ENCODE assay signal across 2 cellular contexts in the genomic region with DNA sequence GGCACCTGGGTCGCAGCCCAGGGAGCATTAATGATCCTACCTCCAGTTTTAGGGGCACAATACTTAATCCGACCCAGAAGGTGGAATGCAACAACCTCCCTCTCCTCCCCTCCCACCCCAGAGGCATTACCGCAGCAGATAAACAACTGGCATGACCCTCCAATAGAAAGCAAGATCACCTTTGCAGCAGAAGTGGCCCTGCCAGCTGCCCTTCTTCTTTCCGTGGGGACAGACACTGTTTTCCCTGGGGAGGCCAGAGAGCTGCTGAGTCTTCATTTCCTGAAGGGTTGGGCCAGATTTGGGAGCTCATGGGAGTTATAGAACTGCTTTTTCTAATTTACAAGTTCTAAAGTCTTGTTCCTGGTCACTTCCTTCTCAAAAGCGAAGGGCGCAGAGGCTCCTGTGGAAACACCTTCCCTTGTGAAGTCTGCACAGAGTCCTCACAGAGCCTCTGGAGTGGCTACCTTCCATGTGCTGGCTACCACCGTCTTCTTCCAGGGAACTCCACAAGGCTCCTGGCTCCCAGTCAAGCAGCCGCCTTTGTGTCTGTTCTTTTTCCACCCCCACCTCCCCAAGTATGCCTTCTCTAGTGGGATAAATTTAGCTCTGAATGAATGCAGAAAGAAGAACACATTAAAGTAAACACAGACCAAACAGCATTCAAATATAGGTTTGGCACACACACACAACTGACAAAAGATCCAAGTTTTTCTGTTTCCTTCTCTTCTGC.
TF ChIP-seq lines count a peak whose summit lies in the region.

No MANE protein-coding gene starts in this region.

TF ChIP-seq in GM23338, 12 proteins besides CTCF, POLR2A, EP300 and RAD21:
- TF ChIP-seq POLR2AphosphoS5 (IDR thresholded peaks at IDR 0.05; ENCODE audit: low read depth) (no peak), EZH2 (IDR thresholded peaks at IDR 0.05; ENCODE audit: low read depth, unreplicated experiment) (no peak), ZNF114 (CRISPR knock-in tag; IDR thresholded peaks at IDR 0.05) (no peak), JUNB (IDR thresholded peaks at IDR 0.05; ENCODE audit: unreplicated experiment) (no peak), CREB1 (CRISPR knock-in tag; IDR thresholded peaks at IDR 0.05; ENCODE audit: low read depth) (no peak)
- TF ChIP-seq, protein P1, sequence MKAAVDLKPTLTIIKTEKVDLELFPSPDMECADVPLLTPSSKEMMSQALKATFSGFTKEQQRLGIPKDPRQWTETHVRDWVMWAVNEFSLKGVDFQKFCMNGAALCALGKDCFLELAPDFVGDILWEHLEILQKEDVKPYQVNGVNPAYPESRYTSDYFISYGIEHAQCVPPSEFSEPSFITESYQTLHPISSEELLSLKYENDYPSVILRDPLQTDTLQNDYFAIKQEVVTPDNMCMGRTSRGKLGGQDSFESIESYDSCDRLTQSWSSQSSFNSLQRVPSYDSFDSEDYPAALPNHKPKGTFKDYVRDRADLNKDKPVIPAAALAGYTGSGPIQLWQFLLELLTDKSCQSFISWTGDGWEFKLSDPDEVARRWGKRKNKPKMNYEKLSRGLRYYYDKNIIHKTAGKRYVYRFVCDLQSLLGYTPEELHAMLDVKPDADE (IDR thresholded peaks at IDR 0.05), result no peak

TF ChIP-seq in HepG2, 621 proteins besides CTCF, POLR2A, EP300 and RAD21:
- no peak for TF ChIP-seq ZNF557 (CRISPR knock-in tag; IDR thresholded peaks at IDR 0.05)
- TF ChIP-seq ZNF468 (CRISPR knock-in tag; IDR thresholded peaks at IDR 0.05), result no peak
- no peak for TF ChIP-seq SIX4 (CRISPR knock-in tag; IDR thresholded peaks at IDR 0.05)
- TF ChIP-seq NR2F1 (CRISPR knock-in tag; IDR thresholded peaks at IDR 0.05), result no peak
- no peak for TF ChIP-seq MAFK (conservative IDR thresholded peaks at IDR 0.05 in 1 of 2, IDR thresholded peaks at IDR 0.05 in 1 of 2; ENCODE audit: low read length in 2 of 2)
- TF ChIP-seq, protein P2, sequence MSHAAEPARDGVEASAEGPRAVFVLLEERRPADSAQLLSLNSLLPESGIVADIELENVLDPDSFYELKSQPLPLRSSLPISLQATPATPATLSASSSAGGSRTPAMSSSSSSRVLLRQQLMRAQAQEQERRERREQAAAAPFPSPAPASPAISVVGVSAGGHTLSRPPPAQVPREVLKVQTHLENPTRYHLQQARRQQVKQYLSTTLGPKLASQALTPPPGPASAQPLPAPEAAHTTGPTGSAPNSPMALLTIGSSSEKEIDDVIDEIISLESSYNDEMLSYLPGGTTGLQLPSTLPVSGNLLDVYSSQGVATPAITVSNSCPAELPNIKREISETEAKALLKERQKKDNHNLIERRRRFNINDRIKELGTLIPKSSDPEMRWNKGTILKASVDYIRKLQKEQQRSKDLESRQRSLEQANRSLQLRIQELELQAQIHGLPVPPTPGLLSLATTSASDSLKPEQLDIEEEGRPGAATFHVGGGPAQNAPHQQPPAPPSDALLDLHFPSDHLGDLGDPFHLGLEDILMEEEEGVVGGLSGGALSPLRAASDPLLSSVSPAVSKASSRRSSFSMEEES (CRISPR knock-in tag; IDR thresholded peaks at IDR 0.05), result no peak
- no peak for TF ChIP-seq ZNF558 (CRISPR knock-in tag; IDR thresholded peaks at IDR 0.05; ENCODE audit: borderline replicate concordance)
- no peak for TF ChIP-seq NFE2L1 (CRISPR knock-in tag; IDR thresholded peaks at IDR 0.05; ENCODE audit: borderline replicate concordance)
- no peak for TF ChIP-seq NR2F6 (IDR thresholded peaks at IDR 0.05)
- no peak for TF ChIP-seq NR2F6 (CRISPR knock-in tag; IDR thresholded peaks at IDR 0.05)
- TF ChIP-seq, protein P3, sequence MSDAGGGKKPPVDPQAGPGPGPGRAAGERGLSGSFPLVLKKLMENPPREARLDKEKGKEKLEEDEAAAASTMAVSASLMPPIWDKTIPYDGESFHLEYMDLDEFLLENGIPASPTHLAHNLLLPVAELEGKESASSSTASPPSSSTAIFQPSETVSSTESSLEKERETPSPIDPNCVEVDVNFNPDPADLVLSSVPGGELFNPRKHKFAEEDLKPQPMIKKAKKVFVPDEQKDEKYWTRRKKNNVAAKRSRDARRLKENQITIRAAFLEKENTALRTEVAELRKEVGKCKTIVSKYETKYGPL (CRISPR knock-in tag; IDR thresholded peaks at IDR 0.05), result no peak
- no peak for TF ChIP-seq ZKSCAN5 (CRISPR knock-in tag; IDR thresholded peaks at IDR 0.05)
- no peak for TF ChIP-seq HOXA7 (CRISPR knock-in tag; IDR thresholded peaks at IDR 0.05)
- TF ChIP-seq ZFY (CRISPR knock-in tag; IDR thresholded peaks at IDR 0.05), result no peak
- TF ChIP-seq, protein P4, sequence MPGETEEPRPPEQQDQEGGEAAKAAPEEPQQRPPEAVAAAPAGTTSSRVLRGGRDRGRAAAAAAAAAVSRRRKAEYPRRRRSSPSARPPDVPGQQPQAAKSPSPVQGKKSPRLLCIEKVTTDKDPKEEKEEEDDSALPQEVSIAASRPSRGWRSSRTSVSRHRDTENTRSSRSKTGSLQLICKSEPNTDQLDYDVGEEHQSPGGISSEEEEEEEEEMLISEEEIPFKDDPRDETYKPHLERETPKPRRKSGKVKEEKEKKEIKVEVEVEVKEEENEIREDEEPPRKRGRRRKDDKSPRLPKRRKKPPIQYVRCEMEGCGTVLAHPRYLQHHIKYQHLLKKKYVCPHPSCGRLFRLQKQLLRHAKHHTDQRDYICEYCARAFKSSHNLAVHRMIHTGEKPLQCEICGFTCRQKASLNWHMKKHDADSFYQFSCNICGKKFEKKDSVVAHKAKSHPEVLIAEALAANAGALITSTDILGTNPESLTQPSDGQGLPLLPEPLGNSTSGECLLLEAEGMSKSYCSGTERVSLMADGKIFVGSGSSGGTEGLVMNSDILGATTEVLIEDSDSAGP (CRISPR knock-in tag; IDR thresholded peaks at IDR 0.05; ENCODE audit: borderline replicate concordance), result no peak
- no peak for TF ChIP-seq NR3C1 (CRISPR knock-in tag; IDR thresholded peaks at IDR 0.05)
- TF ChIP-seq ARNT2 (CRISPR knock-in tag; IDR thresholded peaks at IDR 0.05; ENCODE audit: low read depth), result no peak
- no peak for TF ChIP-seq HOXA9 (CRISPR knock-in tag; IDR thresholded peaks at IDR 0.05; ENCODE audit: borderline replicate concordance)
- TF ChIP-seq, protein P5, sequence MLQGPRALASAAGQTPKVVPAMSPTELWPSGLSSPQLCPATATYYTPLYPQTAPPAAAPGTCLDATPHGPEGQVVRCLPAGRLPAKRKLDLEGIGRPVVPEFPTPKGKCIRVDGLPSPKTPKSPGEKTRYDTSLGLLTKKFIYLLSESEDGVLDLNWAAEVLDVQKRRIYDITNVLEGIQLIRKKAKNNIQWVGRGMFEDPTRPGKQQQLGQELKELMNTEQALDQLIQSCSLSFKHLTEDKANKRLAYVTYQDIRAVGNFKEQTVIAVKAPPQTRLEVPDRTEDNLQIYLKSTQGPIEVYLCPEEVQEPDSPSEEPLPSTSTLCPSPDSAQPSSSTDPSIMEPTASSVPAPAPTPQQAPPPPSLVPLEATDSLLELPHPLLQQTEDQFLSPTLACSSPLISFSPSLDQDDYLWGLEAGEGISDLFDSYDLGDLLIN (CRISPR knock-in tag; IDR thresholded peaks at IDR 0.05; ENCODE audit: borderline replicate concordance), result no peak
- TF ChIP-seq, protein P6, sequence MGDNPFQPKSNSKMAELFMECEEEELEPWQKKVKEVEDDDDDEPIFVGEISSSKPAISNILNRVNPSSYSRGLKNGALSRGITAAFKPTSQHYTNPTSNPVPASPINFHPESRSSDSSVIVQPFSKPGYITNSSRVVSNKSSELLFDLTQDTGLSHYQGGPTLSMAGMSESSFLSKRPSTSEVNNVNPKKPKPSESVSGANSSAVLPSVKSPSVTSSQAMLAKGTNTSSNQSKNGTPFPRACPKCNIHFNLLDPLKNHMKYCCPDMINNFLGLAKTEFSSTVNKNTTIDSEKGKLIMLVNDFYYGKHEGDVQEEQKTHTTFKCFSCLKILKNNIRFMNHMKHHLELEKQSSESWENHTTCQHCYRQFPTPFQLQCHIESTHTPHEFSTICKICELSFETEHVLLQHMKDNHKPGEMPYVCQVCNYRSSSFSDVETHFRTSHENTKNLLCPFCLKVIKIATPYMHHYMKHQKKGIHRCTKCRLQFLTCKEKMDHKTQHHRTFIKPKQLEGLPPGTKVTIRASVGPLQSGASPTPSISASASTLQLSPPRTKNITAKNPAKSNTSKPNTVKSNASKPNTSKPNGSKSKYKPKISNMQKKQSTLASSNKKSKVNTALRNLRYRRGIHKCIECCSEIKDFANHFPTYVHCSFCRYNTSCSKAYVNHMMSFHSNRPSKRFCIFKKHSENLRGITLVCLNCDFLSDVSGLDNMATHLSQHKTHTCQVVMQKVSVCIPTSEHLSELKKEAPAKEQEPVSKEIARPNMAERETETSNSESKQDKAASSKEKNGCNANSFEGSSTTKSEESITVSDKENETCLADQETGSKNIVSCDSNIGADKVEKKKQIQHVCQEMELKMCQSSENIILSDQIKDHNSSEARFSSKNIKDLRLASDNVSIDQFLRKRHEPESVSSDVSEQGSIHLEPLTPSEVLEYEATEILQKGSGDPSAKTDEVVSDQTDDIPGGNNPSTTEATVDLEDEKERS (CRISPR knock-in tag; IDR thresholded peaks at IDR 0.05), result no peak
